ENCODE assay signal across 27 cellular contexts in the genomic region with DNA sequence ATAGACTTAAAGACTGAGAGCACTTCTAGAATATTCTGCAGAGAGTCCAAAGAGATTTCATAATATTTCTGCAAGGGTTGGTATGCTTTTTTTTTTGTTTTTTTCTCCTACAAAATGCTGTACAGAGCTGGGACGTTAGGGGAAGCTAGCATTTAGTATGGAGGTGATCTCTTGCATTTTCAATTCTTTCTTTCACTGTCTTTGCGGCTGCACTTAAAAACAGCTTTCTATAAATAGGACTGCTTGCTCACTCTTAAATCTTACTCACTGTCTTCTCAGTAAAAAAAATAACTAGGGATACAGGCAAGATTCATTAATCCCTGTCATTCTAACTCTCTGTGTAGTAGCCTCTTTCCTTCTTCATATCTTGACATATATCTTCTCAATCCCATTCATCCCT. TPM values are rescaled to one million over a fixed set of nuclear protein-coding genes. Genes with fewer than 3 reads are reported as not detected.
"Had no signal": no experiment of that assay in that cellular context is flagged by ENCODE, and none has a peak within 500 bp of the region (broad histone marks: within the 10 kb centered on the region; RNA-seq: fewer than 3 reads in every experiment).

No MANE protein-coding gene starts in this region.

- H3K27ac ChIP-seq: body of pancreas, RWPE1, SJCRH30, VCaP had no signal

- H3K27ac Mint-ChIP-seq: activated CD4-positive, alpha-beta memory T cell treated with anti-CD3 and anti-CD28 coated beads, Interleukin-2, amount 10 ng/mL, durations not matched to agents 7 days and 5 days; activated naive CD4-positive, alpha-beta T cell treated with anti-CD3 and anti-CD28 coated beads, Interleukin-2, amount 10 ng/mL, durations not matched to agents 7 days and 5 days; activated naive CD8-positive, alpha-beta T cell treated with anti-CD3 and anti-CD28 coated beads, Interleukin-2, amount 10 ng/mL, durations not matched to agents 7 days and 5 days; activated T-helper 2 cell treated with anti-CD3 and anti-CD28 coated beads, Interferon-gamma antibody, Interleukin-2, Interleukin-4, amounts not matched to agents 10 μg/mL and 5 μg/mL and 100 μg/mL, durations not matched to agents 14 hours and 24 hours and 36 hours had no signal

- H3K36me3 ChIP-seq: SJCRH30 had no signal

- H3K4me3 Mint-ChIP-seq: activated CD4-positive, alpha-beta memory T cell treated with anti-CD3 and anti-CD28 coated beads, Interleukin-2, amount 10 ng/mL, durations not matched to agents 7 days and 5 days; activated naive CD4-positive, alpha-beta T cell treated with anti-CD3 and anti-CD28 coated beads, Interleukin-2, amount 10 ng/mL, durations not matched to agents 7 days and 5 days; activated naive CD8-positive, alpha-beta T cell treated with anti-CD3 and anti-CD28 coated beads, Interleukin-2, amount 10 ng/mL, durations not matched to agents 7 days and 5 days had no signal

- H3K4me1 Mint-ChIP-seq: activated CD4-positive, alpha-beta memory T cell treated with anti-CD3 and anti-CD28 coated beads, Interleukin-2, amount 10 ng/mL, durations not matched to agents 7 days and 5 days; activated naive CD4-positive, alpha-beta T cell treated with anti-CD3 and anti-CD28 coated beads, Interleukin-2, amount 10 ng/mL, durations not matched to agents 7 days and 5 days; activated naive CD8-positive, alpha-beta T cell treated with anti-CD3 and anti-CD28 coated beads, Interleukin-2, amount 10 ng/mL, durations not matched to agents 7 days and 5 days had no signal

- H3K9me2 ChIP-seq: SK-N-SH had no signal

- H3K9ac ChIP-seq: SK-N-SH had no signal

- H3K4me3 ChIP-seq: body of pancreas, SJCRH30 had no signal

- ATAC-seq: body of pancreas, Panc1 had no signal

- DNase-seq: activated CD4-positive, alpha-beta memory T cell treated with anti-CD3 and anti-CD28 coated beads, Interleukin-2, amount 10 ng/mL, durations not matched to agents 7 days and 5 days; activated CD4-positive, alpha-beta T cell treated with anti-CD3 and anti-CD28 coated beads, Interleukin-2, amount 50 U/mL, for 1 hour; activated CD4-positive, CD25-positive, alpha-beta regulatory T cell; activated gamma-delta T cell treated with Interleukin-2 at 50 U/mL for 16 hours; activated naive CD4-positive, alpha-beta T cell treated with anti-CD3 and anti-CD28 coated beads, Interleukin-2, amount 10 ng/mL, durations not matched to agents 7 days and 5 days; activated naive CD8-positive, alpha-beta T cell treated with anti-CD3 and anti-CD28 coated beads, Interleukin-2, amount 10 ng/mL, durations not matched to agents 7 days and 5 days; activated T-cell treated with anti-CD3 and anti-CD28 coated beads for 4 hours; activated T-cell treated with anti-CD3 and anti-CD28 coated beads, Interleukin-2, amount 50 U/mL, for 48 hours; aorta; body of pancreas; Karpas-422; NCI-H1092; NCI-H1417 treated with DMSO at 0.1 percent for 48 hours; NCI-H1694; NCI-H2029; NCI-H524; OCI-M1; Right ventricle myocardium superior; SJCRH30; SK-N-SH; T-helper 1 cell had no signal

- H3K36me3 Mint-ChIP-seq: activated naive CD4-positive, alpha-beta T cell treated with anti-CD3 and anti-CD28 coated beads, Interleukin-2, amount 10 ng/mL, durations not matched to agents 7 days and 5 days; activated naive CD8-positive, alpha-beta T cell treated with anti-CD3 and anti-CD28 coated beads, Interleukin-2, amount 10 ng/mL, durations not matched to agents 7 days and 5 days had no signal

- H3K4me2 ChIP-seq: SK-N-SH had no signal

- H3K9me3 ChIP-seq: body of pancreas, SJCRH30, SK-N-SH had no signal

- H3K9me3 Mint-ChIP-seq: activated CD4-positive, alpha-beta memory T cell treated with anti-CD3 and anti-CD28 coated beads, Interleukin-2, amount 10 ng/mL, durations not matched to agents 7 days and 5 days; activated naive CD4-positive, alpha-beta T cell treated with anti-CD3 and anti-CD28 coated beads, Interleukin-2, amount 10 ng/mL, durations not matched to agents 7 days and 5 days; activated naive CD8-positive, alpha-beta T cell treated with anti-CD3 and anti-CD28 coated beads, Interleukin-2, amount 10 ng/mL, durations not matched to agents 7 days and 5 days; activated T-helper 2 cell treated with anti-CD3 and anti-CD28 coated beads, Interferon-gamma antibody, Interleukin-2, Interleukin-4, amounts not matched to agents 10 μg/mL and 5 μg/mL and 100 μg/mL, durations not matched to agents 14 hours and 24 hours and 36 hours had no signal

- H3K4me1 ChIP-seq: SJCRH30 had no signal

RNA-seq across cellular contexts. Expression of a gene that starts 7.4 kb away (rescaled TPM):
- total RNA-seq: activated CD4-positive, alpha-beta memory T cell treated with anti-CD3 and anti-CD28 coated beads, Interleukin-2, amount 10 ng/mL, durations not matched to agents 7 days and 5 days; activated CD8-positive, alpha-beta memory T cell treated with anti-CD3 and anti-CD28 coated beads for 36 hours; activated naive CD8-positive, alpha-beta T cell treated with anti-CD3 and anti-CD28 coated beads, Interleukin-2, amount 10 ng/mL, durations not matched to agents 7 days and 5 days; activated T-helper 2 cell treated with anti-CD3 and anti-CD28 coated beads, Interferon-gamma antibody, Interleukin-2, Interleukin-4, amounts not matched to agents 10 μg/mL and 5 μg/mL and 100 μg/mL, durations not matched to agents 14 hours and 24 hours and 36 hours; aorta; Right ventricle myocardium superior; T-helper 2 cell treated with Interferon-gamma antibody and Interleukin-4, amounts not matched to agents 100 ng/mL and 5 ng/mL, for 36 hours had no signal
- polyA plus RNA-seq: aorta, SK-N-SH had no signal
